ENCODE assay signal across 20 cellular contexts in genomic region chrX:154570361-154570760, GRCh38. TPM values are rescaled to one million over a fixed set of nuclear protein-coding genes. Genes with fewer than 3 reads are reported as not detected.
"Had no signal": no experiment of that assay in that cellular context is flagged by ENCODE, and none has a peak within 500 bp of the region (broad histone marks: within the 10 kb centered on the region; RNA-seq: fewer than 3 reads in every experiment).

No MANE protein-coding gene starts in this region.

RNA-seq across cellular contexts. Expression of gene CTAG1A, which starts 14.6 kb away (rescaled TPM):
- total RNA-seq: kidney; left colon; left lung; liver; lower lobe of right lung; mammary epithelial cell; mucosa of gallbladder; naive thymus-derived CD8-positive, alpha-beta T cell; neural crest cell; osteoblast; pancreas; right cardiac atrium; spleen; subcutaneous adipose tissue; suprapubic skin; thoracic aorta; upper lobe of right lung had no signal
- polyA plus RNA-seq: immature natural killer cell; liver; mammary epithelial cell; naive thymus-derived CD8-positive, alpha-beta T cell; pancreas; right cardiac atrium; sigmoid colon; small intestine; spleen had no signal

RNA-seq across cellular contexts. Expression of gene CTAG1B, which starts 48.7 kb away (rescaled TPM):
- total RNA-seq: kidney; left colon; left lung; liver; lower lobe of right lung; mammary epithelial cell; mucosa of gallbladder; naive thymus-derived CD8-positive, alpha-beta T cell; neural crest cell; osteoblast; pancreas; right cardiac atrium; sigmoid colon; spleen; subcutaneous adipose tissue; suprapubic skin; thoracic aorta; upper lobe of right lung had no signal
- polyA plus RNA-seq: immature natural killer cell; liver; mammary epithelial cell; naive thymus-derived CD8-positive, alpha-beta T cell; pancreas; right cardiac atrium; sigmoid colon; small intestine; spleen had no signal
